10 cellular contexts compared by ENCODE assay signal in the genomic region with DNA sequence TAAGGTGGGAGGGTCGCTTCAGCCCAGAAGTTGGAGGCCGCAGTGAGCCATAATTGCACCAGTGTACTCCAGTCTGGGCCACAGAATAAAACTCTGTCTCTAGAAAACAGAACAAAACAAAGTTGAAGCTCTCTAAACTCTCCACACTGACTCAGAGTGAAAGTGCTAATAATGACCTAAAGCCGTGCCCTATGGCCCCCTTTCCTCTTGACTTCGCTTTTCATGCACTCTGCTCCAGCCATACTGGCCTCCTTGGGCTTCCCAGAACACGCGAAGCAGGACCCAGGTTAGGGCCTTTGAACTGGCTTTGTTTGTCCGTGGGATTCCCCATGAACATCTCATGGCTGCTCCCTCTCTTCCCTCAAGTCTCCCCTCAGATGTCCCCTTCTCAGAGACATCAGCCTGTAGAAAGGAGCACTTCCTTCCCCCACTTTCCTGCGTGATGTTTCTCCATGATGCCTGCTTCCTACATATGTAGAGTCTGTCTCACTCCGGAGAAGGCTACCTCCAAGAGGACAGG.
DNase-seq lines count a peak whose midpoint lies in the region; ATAC-seq and TF ChIP-seq lines count a peak whose summit lies in the region.
"Had no signal": no experiment of that assay in that cellular context is flagged by ENCODE, and none has a peak within 500 bp of the region (broad histone marks: within the 10 kb centered on the region; RNA-seq: fewer than 3 reads in every experiment).

No MANE protein-coding gene starts in this region.

- H3K27me3 ChIP-seq in MM.1S (replicated peaks; ENCODE audit: insufficient read depth, low read length) = no peaks in the 10 kb centered on the region

- no peak overlapping the region for H2AFZ ChIP-seq in MM.1S (ENCODE audit: low read length)

- H3K27ac ChIP-seq in MM.1S (ENCODE audit: low read length) = no peak overlapping the region

- no peak overlapping the region for H3K4me2 ChIP-seq in MM.1S (ENCODE audit: low read depth, low read length)

- H3K79me2 ChIP-seq in MM.1S (ENCODE audit: low read length) = no peaks in the 10 kb centered on the region

- H3K9ac ChIP-seq in MM.1S (ENCODE audit: low read length) = no peak overlapping the region

- ATAC-seq in GM18505 (IDR thresholded peaks at IDR 0.05; ENCODE audit: unreplicated experiment) (peak; percentile 54), GM21515 (IDR thresholded peaks at IDR 0.05; ENCODE audit: unreplicated experiment) (peak; percentile 45), HG03378 (IDR thresholded peaks at IDR 0.05; ENCODE audit: unreplicated experiment) (peak; percentile 35), GM19455 (IDR thresholded peaks at IDR 0.05; ENCODE audit: unreplicated experiment) (no peak)

- H3F3A ChIP-seq in MM.1S (ENCODE audit: insufficient read depth, low read length) = no peaks in the 10 kb centered on the region

- no peak for TF ChIP-seq CTCF in MM.1S (IDR thresholded peaks at IDR 0.05; ENCODE audit: low read length)

- peak; percentile 72 for DNase-seq in medulla oblongata (ENCODE audit: extremely low spot score)
- no peak for DNase-seq in DMS153 treated with DMSO at 0.1 percent for 48 hours (lab: John Stamatoyannopoulos, UW; ENCODE audit: unreplicated experiment)
- DNase-seq in MM.1S = no peak
- DNase-seq in NCI-H1092 (lab: John Stamatoyannopoulos, UW) = no peak
- DNase-seq: activated CD4-positive, alpha-beta T cell treated with anti-CD3 and anti-CD28 coated beads, Interleukin-2, amount 10 ng/mL, durations not matched to agents 24 days and 14 days; occipital lobe had no signal

- peak; percentile 52 for TF ChIP-seq POLR2A in GM18505 (IDR thresholded peaks at IDR 0.05; ENCODE audit: borderline replicate concordance, extremely low read depth, insufficient read depth, insufficient read length)

- H4K20me1 ChIP-seq in MM.1S (ENCODE audit: insufficient read depth, low read length) = no peaks in the 10 kb centered on the region

- H3K36me3 ChIP-seq in MM.1S (replicated peaks; ENCODE audit: insufficient read depth, low read length) = no peaks in the 10 kb centered on the region

- H3K4me3 ChIP-seq in MM.1S (ENCODE audit: low read length) = no peak overlapping the region

- H3K4me1 ChIP-seq in MM.1S (ENCODE audit: low read length) = no peaks in the 10 kb centered on the region

- H3K9me3 ChIP-seq in MM.1S (replicated peaks; ENCODE audit: insufficient read depth, low read length) = no peaks in the 10 kb centered on the region

- no peaks in the 10 kb centered on the region for H3K9me2 ChIP-seq in MM.1S (replicated peaks; ENCODE audit: insufficient read depth, low read length)
